In genomic region chr15:81380668-81381067, GRCh38 we compare ENCODE assay signal across 24 cellular contexts. TPM values are rescaled to one million over a fixed set of nuclear protein-coding genes. Genes with fewer than 3 reads are reported as not detected.
"Had no signal": no experiment of that assay in that cellular context is flagged by ENCODE, and none has a peak within 500 bp of the region (broad histone marks: within the 10 kb centered on the region; RNA-seq: fewer than 3 reads in every experiment).

No MANE protein-coding gene starts in this region.

- H3K4me3 ChIP-seq: MG63 had no signal

- H3K27me3 ChIP-seq: MG63 had no signal

- ATAC-seq: Panc1 had no signal

- H3K9me3 ChIP-seq: MG63, SK-N-SH had no signal

- H3K36me3 ChIP-seq: MG63 had no signal

- H3K27ac ChIP-seq: RWPE1 had no signal

- DNase-seq: Karpas-422; KG1; MG63; NCI-H1092 treated with DMSO at 0.1 percent for 48 hours; NCI-H1436; NCI-H187; NCI-H2029; NCI-H2081 treated with DMSO at 0.1 percent for 48 hours; NCI-H226; NCI-H446; NCI-H510A; NCI-H524 treated with DMSO at 0.1 percent for 48 hours; NCI-H69; NCI-H774; NK-92 treated with Interleukin-12 subunit alpha and Interleukin-12 subunit beta, amount 100 ng/mL, for 24 hours; PC-3; SHP77; SK-N-SH; SW 1271 had no signal

RNA-seq across cellular contexts. Expression of gene TMC3, which starts 6.7 kb away (rescaled TPM):
- total RNA-seq: HT-29, OCI-LY7, PC-3, SK-MEL-5 had no signal
